12 cellular contexts compared by ENCODE assay signal in genomic region chr20:56955673-56956072, GRCh38.
"Had no signal": no experiment of that assay in that cellular context is flagged by ENCODE, and none has a peak within 500 bp of the region (broad histone marks: within the 10 kb centered on the region; RNA-seq: fewer than 3 reads in every experiment).

No MANE protein-coding gene starts in this region.

- H3K4me3 Mint-ChIP-seq: activated naive CD4-positive, alpha-beta T cell treated with anti-CD3 and anti-CD28 coated beads, Interleukin-2, amount 50 U/mL, for 24 hours; memory B cell; natural killer cell treated with Interleukin-12 subunit alpha and Interleukin-12 subunit beta and Interleukin-15 and Interleukin-18, amount 100 ng/mL, for 72 hours; stimulated activated naive CD8-positive, alpha-beta T cell treated with anti-CD3 and anti-CD28 coated beads, Interleukin-15, amount 100 ng/mL, for 72 hours had no signal

- H3K4me1 Mint-ChIP-seq: activated naive CD4-positive, alpha-beta T cell treated with anti-CD3 and anti-CD28 coated beads, Interleukin-2, amount 50 U/mL, for 24 hours; memory B cell; stimulated activated naive CD8-positive, alpha-beta T cell treated with anti-CD3 and anti-CD28 coated beads, Interleukin-15, amount 100 ng/mL, for 72 hours had no signal

- H3K36me3 ChIP-seq: gastroesophageal sphincter, left ventricle myocardium inferior, ovary had no signal

- H3K4me3 ChIP-seq: gastroesophageal sphincter, left ventricle myocardium inferior, ovary, testis had no signal

- ATAC-seq: gastroesophageal sphincter; stimulated activated naive CD8-positive, alpha-beta T cell treated with anti-CD3 and anti-CD28 coated beads, Interleukin-15, amount 100 ng/mL, for 72 hours had no signal

- H3K9me3 Mint-ChIP-seq: activated naive CD4-positive, alpha-beta T cell treated with anti-CD3 and anti-CD28 coated beads, Interleukin-2, amount 50 U/mL, for 24 hours; memory B cell; natural killer cell treated with Interleukin-12 subunit alpha and Interleukin-12 subunit beta and Interleukin-15 and Interleukin-18, amount 100 ng/mL, for 72 hours; stimulated activated naive CD8-positive, alpha-beta T cell treated with anti-CD3 and anti-CD28 coated beads, Interleukin-15, amount 100 ng/mL, for 72 hours had no signal

- H3K27me3 ChIP-seq: ovary, testis had no signal

- H3K27ac ChIP-seq: gastroesophageal sphincter, left ventricle myocardium inferior, ovary, testis had no signal

- H3K9me3 ChIP-seq: gastroesophageal sphincter, left ventricle myocardium inferior, ovary, testis had no signal

- H3K4me1 ChIP-seq: gastroesophageal sphincter, left ventricle myocardium inferior, testis had no signal

- H3K27ac Mint-ChIP-seq: activated naive CD4-positive, alpha-beta T cell treated with anti-CD3 and anti-CD28 coated beads, Interleukin-2, amount 50 U/mL, for 24 hours; memory B cell; natural killer cell treated with Interleukin-12 subunit alpha and Interleukin-12 subunit beta and Interleukin-15 and Interleukin-18, amount 100 ng/mL, for 72 hours; stimulated activated naive CD8-positive, alpha-beta T cell treated with anti-CD3 and anti-CD28 coated beads, Interleukin-15, amount 100 ng/mL, for 72 hours had no signal

- H3K36me3 Mint-ChIP-seq: activated naive CD4-positive, alpha-beta T cell treated with anti-CD3 and anti-CD28 coated beads, Interleukin-2, amount 50 U/mL, for 24 hours; memory B cell; natural killer cell treated with Interleukin-12 subunit alpha and Interleukin-12 subunit beta and Interleukin-15 and Interleukin-18, amount 100 ng/mL, for 72 hours had no signal

- DNase-seq: activated CD4-positive, alpha-beta T cell treated with anti-CD3 and anti-CD28 coated beads, Interleukin-2, amount 50 U/mL, for 1 hour; activated T-cell treated with anti-CD3 and anti-CD28 coated beads, Interleukin-2, amount 50 U/mL, for 1 hour; effector memory CD4-positive, alpha-beta T cell; left ventricle myocardium inferior; ovary; stimulated activated CD4-positive, alpha-beta T cell treated with anti-CD3 and anti-CD28 coated beads, Interleukin-4, amount 100 ng/mL, for 1 hour; stimulated activated naive CD8-positive, alpha-beta T cell treated with anti-CD3 and anti-CD28 coated beads, Interleukin-15, amount 100 ng/mL, for 72 hours; testis had no signal
